12 cellular contexts compared by ENCODE assay signal in genomic region chr11:105000167-105000566, GRCh38. TPM values are rescaled to one million over a fixed set of nuclear protein-coding genes. Genes with fewer than 3 reads are reported as not detected.
A peak's percentile ranks its signal among the peaks of the same experiment; 100 is the strongest.
DNase-seq lines count a peak whose midpoint lies in the region; ATAC-seq and TF ChIP-seq lines count a peak whose summit lies in the region.
"Had no signal": no experiment of that assay in that cellular context is flagged by ENCODE, and none has a peak within 500 bp of the region (broad histone marks: within the 10 kb centered on the region; RNA-seq: fewer than 3 reads in every experiment).

No MANE protein-coding gene starts in this region.

- no peaks in the 10 kb centered on the region for H3K27me3 ChIP-seq in Karpas-422 (ENCODE audit: low read length)
- H3K27me3 ChIP-seq in testis = no peaks in the 10 kb centered on the region
- H3K27me3 ChIP-seq in upper lobe of left lung = no peaks in the 10 kb centered on the region

- peaks cover 6 to 7% of the 10 kb centered on the region in 2 donors for H3K4me1 Mint-ChIP-seq in effector memory CD8-positive, alpha-beta T cell (ENCODE audit: low read depth in 2 of 2)

- no peaks in the 10 kb centered on the region for H3K79me2 ChIP-seq in Karpas-422 (ENCODE audit: low read length)

- peak; percentile 7 for DNase-seq in stimulated activated CD4-positive, alpha-beta T cell treated with anti-CD3 and anti-CD28 coated beads, Interleukin-15, amount 100 ng/mL, for 24 hours
- DNase-seq in stimulated activated CD4-positive, alpha-beta T cell treated with anti-CD3 and anti-CD28 coated beads, Interleukin-12 subunit alpha, Interleukin-12 subunit beta, amount 100 ng/mL, for 4 hours = no peak
- DNase-seq in Karpas-422 (peak; percentile 64), testis (peak; percentile 21), GM10248 (ENCODE audit: extremely low spot score) (no peak), upper lobe of left lung (no peak)
- DNase-seq in effector memory CD8-positive, alpha-beta T cell = peak in 1 of 3 experiments; percentile 5
- DNase-seq: NCI-H187 treated with DMSO at 0.1 percent for 48 hours, SHP77 had no signal

- H3K36me3 ChIP-seq in Karpas-422 (ENCODE audit: insufficient read depth, low read length) (no peaks in the 10 kb centered on the region), testis (ENCODE audit: low read depth, missing control alignments) (no peaks in the 10 kb centered on the region), upper lobe of left lung (no peaks in the 10 kb centered on the region)

- WGBS in testis, 2 donors = 63 to 70% methylated on average over 5 of the region's 5 CpGs
- WGBS in upper lobe of left lung, 2 donors = 91 to 96% methylated on average over 5 of the region's 5 CpGs

- no peak overlapping the region for H3K27ac Mint-ChIP-seq in effector memory CD8-positive, alpha-beta T cell
- H3K27ac Mint-ChIP-seq: activated naive CD8-positive, alpha-beta T cell; CD14-positive monocyte had no signal

- no peaks in the 10 kb centered on the region for H3K9me3 Mint-ChIP-seq in effector memory CD8-positive, alpha-beta T cell

- H3K27ac ChIP-seq in Karpas-422 (ENCODE audit: low read length) (no peak overlapping the region), testis (no peak overlapping the region), upper lobe of left lung (no peak overlapping the region)

- no peaks in the 10 kb centered on the region for H3K4me1 ChIP-seq in Karpas-422 (ENCODE audit: low read length)
- no peaks in the 10 kb centered on the region for H3K4me1 ChIP-seq in testis
- peaks cover 0 to 4% (median 0%) of the 10 kb centered on the region in 4 donors for H3K4me1 ChIP-seq in upper lobe of left lung

- no peaks in the 10 kb centered on the region for H3K27me3 Mint-ChIP-seq in effector memory CD8-positive, alpha-beta T cell
- H3K27me3 Mint-ChIP-seq: activated naive CD8-positive, alpha-beta T cell had no signal

- H3K4me3 ChIP-seq in Karpas-422 (ENCODE audit: low read length) (no peak overlapping the region), testis (peak overlapping the region in 1 of 2 donors; percentile 6), upper lobe of left lung (no peak overlapping the region)

- no peak overlapping the region for H3K4me3 Mint-ChIP-seq in effector memory CD8-positive, alpha-beta T cell
- H3K4me3 Mint-ChIP-seq: activated naive CD8-positive, alpha-beta T cell; CD14-positive monocyte had no signal

- H3K9me3 ChIP-seq in Karpas-422 (ENCODE audit: low read length) (no peaks in the 10 kb centered on the region), testis (no peaks in the 10 kb centered on the region), upper lobe of left lung (no peaks in the 10 kb centered on the region)

- intact Hi-C loops in testis (cut with DNase I; ENCODE audit: low total_unique reads) = no loop called here

- TF ChIP-seq EP300 in upper lobe of left lung (IDR thresholded peaks at IDR 0.05) = no peak

- no peaks in the 10 kb centered on the region for H4K20me1 ChIP-seq in Karpas-422 (ENCODE audit: insufficient read depth, low read depth, low read length)

- no peaks in the 10 kb centered on the region for H3K36me3 Mint-ChIP-seq in effector memory CD8-positive, alpha-beta T cell (ENCODE audit: insufficient read depth)
- H3K36me3 Mint-ChIP-seq: activated naive CD8-positive, alpha-beta T cell had no signal

- CTCF ChIA-PET in GM10248 (lab: Yijun Ruan, JAX) = interaction anchor here (0.7 to 3.5 kb wide), 9 partner anchors 9 to 386 kb away, joined by 3 to 12 read pairs (median 3); partner anchors contain the start of gene CASP4

- no peak overlapping the region for H3K9ac ChIP-seq in Karpas-422 (ENCODE audit: low read length)

- H3K4me2 ChIP-seq in Karpas-422 (ENCODE audit: low read depth, low read length, poor library complexity, severe bottlenecking) = no peak overlapping the region

- H3K9me2 ChIP-seq in Karpas-422 (replicated peaks; ENCODE audit: insufficient read depth, low read length) = no peaks in the 10 kb centered on the region

- POLR2A ChIA-PET in GM10248 (lab: Yijun Ruan, JAX) = no interaction called here

- TF ChIP-seq POLR2A in testis (IDR thresholded peaks at IDR 0.05) (no peak), upper lobe of left lung (IDR thresholded peaks at IDR 0.05) (no peak)

- peak; percentile 40 for ATAC-seq in effector memory CD8-positive, alpha-beta T cell (replicated peaks)
- ATAC-seq in upper lobe of left lung (ENCODE audit: low FRiP score in 2 of 2) (no peak), HG02642 (IDR thresholded peaks at IDR 0.05; ENCODE audit: poor library complexity, unreplicated experiment) (no peak)

- no peak overlapping the region for H2AFZ ChIP-seq in Karpas-422 (ENCODE audit: low read length)

- TF ChIP-seq CTCF in testis (IDR thresholded peaks at IDR 0.05) = no peak
- TF ChIP-seq CTCF in GM10248 (IDR thresholded peaks at IDR 0.05; ENCODE audit: control extremely low read depth, extremely low read depth, low read depth, missing control alignments) = no peak
- TF ChIP-seq CTCF in upper lobe of left lung (IDR thresholded peaks at IDR 0.05) = no peak

RNA-seq across cellular contexts. Expression of gene CASP5, which starts 22.8 kb away (rescaled TPM):
- total RNA-seq in Karpas-422 (2014; rRNA removed; shearing (Covaris generic); ENCODE audit: low replicate concordance) = not detected in 2 replicates
- total RNA-seq in testis (not detected), upper lobe of left lung (1 to 10 TPM in 4 of 6 donors, not detected in 2; 1.0 to 4.1 (median 3.2) TPM)
- polyA plus RNA-seq in testis (ENCODE audit: insufficient read depth, low read depth, low replicate concordance) = 0.37 TPM

RNA-seq across cellular contexts. Expression of gene CASP4, which starts 31.8 kb away (rescaled TPM):
- total RNA-seq in Karpas-422 (2014; rRNA removed; shearing (Covaris generic); ENCODE audit: low replicate concordance) = 23.4 and 44.7 TPM in 2 replicates
- total RNA-seq in testis = 10 to 100 TPM; 16.1 to 20.7 TPM
- polyA plus RNA-seq in testis (ENCODE audit: insufficient read depth, low read depth, low replicate concordance) = 12.9 TPM
- 100 to 1,000 TPM in 4 of 6 donors, 10 to 100 TPM in 2; 86.7 to 157 (median 104) TPM for total RNA-seq in upper lobe of left lung

RNA-seq across cellular contexts. Expression of gene CASP1, which starts 34.8 kb away (rescaled TPM):
- 3.9 and 8.0 TPM in 2 replicates for total RNA-seq in Karpas-422 (2014; rRNA removed; shearing (Covaris generic); ENCODE audit: low replicate concordance)
- 1 to 10 TPM; 1.8 to 3.9 TPM for total RNA-seq in testis
- 6.1 TPM for polyA plus RNA-seq in testis (ENCODE audit: insufficient read depth, low read depth, low replicate concordance)
- 100 to 1,000 TPM in 1 of 6 donors, 10 to 100 TPM in 5; 25.1 to 122 (median 41.7) TPM for total RNA-seq in upper lobe of left lung

RNA-seq across cellular contexts. Expression of gene CARD16, which starts 45.0 kb away (rescaled TPM):
- 16.4 and 18.0 TPM in 2 replicates for total RNA-seq in Karpas-422 (2014; rRNA removed; shearing (Covaris generic); ENCODE audit: low replicate concordance)
- 1 to 10 TPM; 1.4 to 1.5 TPM for total RNA-seq in testis
- 5.7 TPM for polyA plus RNA-seq in testis (ENCODE audit: insufficient read depth, low read depth, low replicate concordance)
- total RNA-seq in upper lobe of left lung = 10 to 100 TPM in 5 of 6 donors, 1 to 10 TPM in 1; 5.2 to 79.3 (median 17.3) TPM

Comparison
In these comparisons a context has a peak if more than half of its experiments do, and no peak if none do; other contexts are left out.
1. DNase-seq: peak in stimulated activated CD4-positive, alpha-beta T cell treated with anti-CD3 and anti-CD28 coated beads, Interleukin-15, amount 100 ng/mL, for 24 hours (single experiment), Karpas-422 (single experiment) and testis (single experiment); none in stimulated activated CD4-positive, alpha-beta T cell treated with anti-CD3 and anti-CD28 coated beads, Interleukin-12 subunit alpha, Interleukin-12 subunit beta, amount 100 ng/mL, for 4 hours (single experiment), GM10248 (single experiment) and upper lobe of left lung (0 of 2).